12 cellular contexts compared by ENCODE assay signal in the genomic region with DNA sequence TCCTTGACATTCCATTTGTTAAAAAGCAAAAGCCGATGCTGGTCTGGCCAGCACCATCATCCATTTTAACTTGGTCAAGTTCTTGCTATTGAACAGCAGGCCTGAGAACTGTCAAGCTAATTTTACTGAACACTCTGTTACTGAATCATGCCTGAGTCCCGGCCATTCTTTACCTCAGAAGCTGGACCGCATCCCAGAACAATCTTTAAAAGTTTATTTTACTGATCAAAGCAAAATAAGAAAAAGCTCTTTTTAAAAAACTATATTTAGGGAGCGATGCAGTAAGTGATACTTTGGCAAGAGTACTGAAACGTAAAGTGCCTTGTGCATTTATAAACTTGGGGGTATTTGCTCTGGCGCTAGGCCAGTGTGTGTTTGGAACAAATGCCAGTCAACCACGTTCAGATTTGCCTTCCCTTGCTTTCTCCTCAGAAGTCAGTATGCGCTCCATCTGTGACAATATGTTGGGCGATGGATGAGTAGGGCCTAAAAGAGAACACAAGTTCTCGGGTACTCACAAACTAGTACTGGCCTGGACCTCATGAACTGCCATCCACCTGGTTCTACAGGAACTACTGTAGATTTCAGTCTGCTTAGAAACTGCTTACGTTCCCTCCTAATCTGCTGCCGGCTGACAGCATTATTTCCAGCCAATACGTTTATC.
DNase-seq lines count a peak whose midpoint lies in the region; ATAC-seq and TF ChIP-seq lines count a peak whose summit lies in the region.
"Had no signal": no experiment of that assay in that cellular context is flagged by ENCODE, and none has a peak within 500 bp of the region (broad histone marks: within the 10 kb centered on the region; RNA-seq: fewer than 3 reads in every experiment).

No MANE protein-coding gene starts in this region.

- peaks cover 11% of the 10 kb centered on the region for H4K20me1 ChIP-seq in GM23338 (replicated peaks; ENCODE audit: insufficient read depth)

- H3K4me3 ChIP-seq in GM23338 = no peak overlapping the region
- no peak overlapping the region for H3K4me3 ChIP-seq in astrocyte of the spinal cord (ENCODE audit: low read depth, low read length)
- no peak overlapping the region for H3K4me3 ChIP-seq in left ventricle myocardium inferior
- no peak overlapping the region for H3K4me3 ChIP-seq in skeletal muscle satellite cell (ENCODE audit: low read length)

- in situ Hi-C loops in astrocyte of the spinal cord (cut with HindIII; ENCODE audit: low sequenced_read_pairs) = no loop called here

- 0 out of 2 replicates have a peak overlapping the region, but pooled peaks have one; percentile 33 for H3K27ac Mint-ChIP-seq in GM23338
- H3K27ac Mint-ChIP-seq: activated naive CD8-positive, alpha-beta T cell had no signal

- peaks cover 19% of the 10 kb centered on the region; the same call in 2 of the 3 replicates for H3K4me1 Mint-ChIP-seq in GM23338

- H3K9ac ChIP-seq in skeletal muscle satellite cell (ENCODE audit: low read depth, low read length) = no peak overlapping the region

- H3K27me3 ChIP-seq in GM23338 (ENCODE audit: insufficient read depth) (no peaks in the 10 kb centered on the region), left ventricle myocardium inferior (ENCODE audit: low read depth) (no peaks in the 10 kb centered on the region), skeletal muscle satellite cell (ENCODE audit: control insufficient read depth, insufficient read depth, low read length) (no peaks in the 10 kb centered on the region)

- no peak overlapping the region for H3K4me3 Mint-ChIP-seq in GM23338
- H3K4me3 Mint-ChIP-seq: activated naive CD8-positive, alpha-beta T cell had no signal

- H3K4me2 ChIP-seq in GM23338 (no peak overlapping the region), skeletal muscle satellite cell (ENCODE audit: low read length) (peak overlapping the region; percentile 26)

- intact Hi-C loops in left ventricle myocardium inferior (cut with micrococcal nuclease) = no loop called here

- H3K9me2 ChIP-seq in GM23338 (ENCODE audit: insufficient read depth) = no peaks in the 10 kb centered on the region

- H3K27ac ChIP-seq in GM23338 (ENCODE audit: low read depth) (no peak overlapping the region), left ventricle myocardium inferior (replicated peaks) (peak overlapping the region; percentile 76)

- no peaks in the 10 kb centered on the region for H3K27me3 Mint-ChIP-seq in GM23338 (ENCODE audit: insufficient read depth, low read depth, poor library complexity)
- H3K27me3 Mint-ChIP-seq: activated naive CD8-positive, alpha-beta T cell had no signal

- no peaks in the 10 kb centered on the region for H3K79me2 ChIP-seq in GM23338 (replicated peaks; ENCODE audit: insufficient read depth)

- TF ChIP-seq CTCF in GM23338 (conservative IDR thresholded peaks at IDR 0.05; ENCODE audit: low read depth in 2 of 2) (no peak), astrocyte of the spinal cord (IDR thresholded peaks at IDR 0.05; ENCODE audit: low read depth, low read length) (no peak), left ventricle myocardium inferior (IDR thresholded peaks at IDR 0.05; ENCODE audit: borderline replicate concordance) (no peak)

- H3K36me3 ChIP-seq in GM23338 (ENCODE audit: insufficient read depth) = no peaks in the 10 kb centered on the region
- no peaks in the 10 kb centered on the region for H3K36me3 ChIP-seq in left ventricle myocardium inferior
- H3K36me3 ChIP-seq in skeletal muscle satellite cell (ENCODE audit: insufficient read depth, low read length) = peaks cover 32% of the 10 kb centered on the region

- ATAC-seq in GM23338 (no peak), HG03139 (IDR thresholded peaks at IDR 0.05; ENCODE audit: unreplicated experiment) (no peak)
- ATAC-seq: Panc1 had no signal

- H2AFZ ChIP-seq in GM23338 = no peak overlapping the region

- H3F3A ChIP-seq in GM23338 (replicated peaks; ENCODE audit: low read depth) = no peaks in the 10 kb centered on the region

- H3K9me3 ChIP-seq in left ventricle myocardium inferior (replicated peaks) (no peaks in the 10 kb centered on the region), skeletal muscle satellite cell (replicated peaks; ENCODE audit: low read length) (no peaks in the 10 kb centered on the region)

- 0 out of 2 replicates have a peak, but pooled peaks cover 7% of the 10 kb centered on the region for H3K4me1 ChIP-seq in GM23338 (ENCODE audit: insufficient read depth)
- H3K4me1 ChIP-seq in left ventricle myocardium inferior = peaks cover 79% of the 10 kb centered on the region
- peaks cover 34% of the 10 kb centered on the region for H3K4me1 ChIP-seq in skeletal muscle satellite cell (ENCODE audit: control insufficient read depth, insufficient read depth, low read length)

- H3K36me3 Mint-ChIP-seq in GM23338 (ENCODE audit: low read depth) = no peaks in the 10 kb centered on the region

- DNase-seq in GM23338 (ENCODE audit: low spot score) = no peak
- peak; percentile 95 for DNase-seq in astrocyte of the spinal cord (ENCODE audit: low read depth, low spot score)
- no peak for DNase-seq in left ventricle myocardium inferior
- no peak for DNase-seq in HPDE6-E6E7 (ENCODE audit: extremely low spot score)
- no peak for DNase-seq in stimulated activated CD4-positive, alpha-beta T cell treated with anti-CD3 and anti-CD28 coated beads, Interleukin-2, amount 100 ng/mL, for 24 hours
- DNase-seq in activated CD8-positive, alpha-beta memory T cell treated with anti-CD3 and anti-CD28 coated beads for 24 hours = no peak
- DNase-seq: activated CD4-positive, alpha-beta T cell treated with anti-CD3 and anti-CD28 coated beads for 48 hours; KBM-7 had no signal

- no peaks in the 10 kb centered on the region for H3K9me3 Mint-ChIP-seq in GM23338

TF ChIP-seq in GM23338, 12 proteins besides CTCF, POLR2A, EP300 and RAD21 (continues in another document):
- TF ChIP-seq EZH2phosphoT487 (IDR thresholded peaks at IDR 0.05; ENCODE audit: unreplicated experiment) (no peak), EZH2 (IDR thresholded peaks at IDR 0.05; ENCODE audit: low read depth, unreplicated experiment) (no peak), JUNB (IDR thresholded peaks at IDR 0.05; ENCODE audit: unreplicated experiment) (no peak), POLR2AphosphoS5 (IDR thresholded peaks at IDR 0.05; ENCODE audit: low read depth) (no peak), NANOG (IDR thresholded peaks at IDR 0.05; ENCODE audit: borderline replicate concordance) (no peak), ZNF331 (CRISPR knock-in tag; IDR thresholded peaks at IDR 0.05; ENCODE audit: low read depth) (no peak), CREB1 (CRISPR knock-in tag; IDR thresholded peaks at IDR 0.05; ENCODE audit: low read depth) (no peak)
- TF ChIP-seq, protein P1, sequence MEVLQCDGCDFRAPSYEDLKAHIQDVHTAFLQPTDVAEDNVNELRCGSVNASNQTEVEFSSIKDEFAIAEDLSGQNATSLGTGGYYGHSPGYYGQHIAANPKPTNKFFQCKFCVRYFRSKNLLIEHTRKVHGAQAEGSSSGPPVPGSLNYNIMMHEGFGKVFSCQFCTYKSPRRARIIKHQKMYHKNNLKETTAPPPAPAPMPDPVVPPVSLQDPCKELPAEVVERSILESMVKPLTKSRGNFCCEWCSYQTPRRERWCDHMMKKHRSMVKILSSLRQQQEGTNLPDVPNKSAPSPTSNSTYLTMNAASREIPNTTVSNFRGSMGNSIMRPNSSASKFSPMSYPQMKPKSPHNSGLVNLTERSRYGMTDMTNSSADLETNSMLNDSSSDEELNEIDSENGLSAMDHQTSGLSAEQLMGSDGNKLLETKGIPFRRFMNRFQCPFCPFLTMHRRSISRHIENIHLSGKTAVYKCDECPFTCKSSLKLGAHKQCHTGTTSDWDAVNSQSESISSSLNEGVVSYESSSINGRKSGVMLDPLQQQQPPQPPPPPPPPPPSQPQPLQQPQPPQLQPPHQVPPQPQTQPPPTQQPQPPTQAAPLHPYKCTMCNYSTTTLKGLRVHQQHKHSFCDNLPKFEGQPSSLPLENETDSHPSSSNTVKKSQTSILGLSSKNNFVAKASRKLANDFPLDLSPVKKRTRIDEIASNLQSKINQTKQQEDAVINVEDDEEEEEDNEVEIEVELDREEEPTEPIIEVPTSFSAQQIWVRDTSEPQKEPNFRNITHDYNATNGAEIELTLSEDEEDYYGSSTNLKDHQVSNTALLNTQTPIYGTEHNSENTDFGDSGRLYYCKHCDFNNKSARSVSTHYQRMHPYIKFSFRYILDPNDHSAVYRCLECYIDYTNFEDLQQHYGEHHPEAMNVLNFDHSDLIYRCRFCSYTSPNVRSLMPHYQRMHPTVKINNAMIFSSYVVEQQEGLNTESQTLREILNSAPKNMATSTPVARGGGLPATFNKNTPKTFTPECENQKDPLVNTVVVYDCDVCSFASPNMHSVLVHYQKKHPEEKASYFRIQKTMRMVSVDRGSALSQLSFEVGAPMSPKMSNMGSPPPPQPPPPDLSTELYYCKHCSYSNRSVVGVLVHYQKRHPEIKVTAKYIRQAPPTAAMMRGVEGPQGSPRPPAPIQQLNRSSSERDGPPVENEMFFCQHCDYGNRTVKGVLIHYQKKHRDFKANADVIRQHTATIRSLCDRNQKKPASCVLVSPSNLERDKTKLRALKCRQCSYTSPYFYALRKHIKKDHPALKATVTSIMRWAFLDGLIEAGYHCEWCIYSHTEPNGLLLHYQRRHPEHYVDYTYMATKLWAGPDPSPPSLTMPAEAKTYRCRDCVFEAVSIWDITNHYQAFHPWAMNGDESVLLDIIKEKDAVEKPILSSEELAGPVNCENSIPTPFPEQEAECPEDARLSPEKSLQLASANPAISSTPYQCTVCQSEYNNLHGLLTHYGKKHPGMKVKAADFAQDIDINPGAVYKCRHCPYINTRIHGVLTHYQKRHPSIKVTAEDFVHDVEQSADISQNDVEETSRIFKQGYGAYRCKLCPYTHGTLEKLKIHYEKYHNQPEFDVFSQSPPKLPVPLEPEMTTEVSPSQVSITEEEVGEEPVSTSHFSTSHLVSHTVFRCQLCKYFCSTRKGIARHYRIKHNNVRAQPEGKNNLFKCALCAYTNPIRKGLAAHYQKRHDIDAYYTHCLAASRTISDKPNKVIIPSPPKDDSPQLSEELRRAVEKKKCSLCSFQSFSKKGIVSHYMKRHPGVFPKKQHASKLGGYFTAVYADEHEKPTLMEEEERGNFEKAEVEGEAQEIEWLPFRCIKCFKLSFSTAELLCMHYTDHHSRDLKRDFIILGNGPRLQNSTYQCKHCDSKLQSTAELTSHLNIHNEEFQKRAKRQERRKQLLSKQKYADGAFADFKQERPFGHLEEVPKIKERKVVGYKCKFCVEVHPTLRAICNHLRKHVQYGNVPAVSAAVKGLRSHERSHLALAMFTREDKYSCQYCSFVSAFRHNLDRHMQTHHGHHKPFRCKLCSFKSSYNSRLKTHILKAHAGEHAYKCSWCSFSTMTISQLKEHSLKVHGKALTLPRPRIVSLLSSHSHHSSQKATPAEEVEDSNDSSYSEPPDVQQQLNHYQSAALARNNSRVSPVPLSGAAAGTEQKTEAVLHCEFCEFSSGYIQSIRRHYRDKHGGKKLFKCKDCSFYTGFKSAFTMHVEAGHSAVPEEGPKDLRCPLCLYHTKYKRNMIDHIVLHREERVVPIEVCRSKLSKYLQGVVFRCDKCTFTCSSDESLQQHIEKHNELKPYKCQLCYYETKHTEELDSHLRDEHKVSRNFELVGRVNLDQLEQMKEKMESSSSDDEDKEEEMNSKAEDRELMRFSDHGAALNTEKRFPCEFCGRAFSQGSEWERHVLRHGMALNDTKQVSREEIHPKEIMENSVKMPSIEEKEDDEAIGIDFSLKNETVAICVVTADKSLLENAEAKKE (CRISPR knock-in tag; IDR thresholded peaks at IDR 0.05) = no peak
